Comparison of ENCODE assay signal across 8 cellular contexts in the genomic region with DNA sequence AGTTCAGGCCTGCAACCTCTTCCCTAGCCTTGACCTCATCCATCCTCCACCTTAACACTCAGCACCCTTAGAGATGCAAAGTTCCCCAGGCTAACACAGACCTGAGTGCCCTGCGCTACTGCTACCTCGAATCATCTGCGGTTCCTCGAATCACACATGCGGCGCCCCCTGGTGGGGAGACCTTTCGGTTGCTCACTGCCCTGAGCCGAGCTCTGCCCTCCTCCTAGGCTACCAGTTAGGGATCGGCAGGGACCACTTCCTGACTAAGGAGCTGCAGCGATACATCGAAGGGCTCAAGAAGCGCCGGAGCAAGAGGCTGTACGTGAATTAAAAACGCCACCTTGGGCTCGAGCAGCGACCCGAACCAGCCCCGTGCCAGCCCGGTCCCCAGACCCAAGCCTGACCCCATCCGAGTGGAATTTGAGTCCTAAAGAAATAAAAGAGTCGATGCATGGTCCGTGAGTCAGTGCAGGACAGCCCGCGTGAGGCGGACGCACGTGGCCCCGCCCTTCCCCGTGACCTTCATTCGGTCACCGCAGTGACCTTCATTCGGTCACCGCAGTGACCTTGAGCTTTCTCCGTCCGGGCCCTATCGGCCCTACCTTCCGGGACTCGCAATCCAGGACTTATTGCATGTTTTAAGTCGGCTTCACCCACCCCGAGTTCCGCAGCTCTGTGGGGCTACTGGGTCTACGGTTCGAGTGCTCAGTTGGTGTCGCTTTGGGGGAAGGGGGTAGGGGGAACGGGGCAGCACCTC. TPM values are rescaled to one million over a fixed set of nuclear protein-coding genes. Genes with fewer than 3 reads are reported as not detected.
DNase-seq lines count a peak whose midpoint lies in the region; ATAC-seq and TF ChIP-seq lines count a peak whose summit lies in the region.

No MANE protein-coding gene starts in this region.

- CTCF ChIA-PET in HCT116 (lab: Charles Lee): interaction anchor here (0.7 to 5.8 kb wide), 26 partner anchors 8 to 384 kb away, joined by 3 to 80 read pairs (median 4); a partner anchor contains a TSS
- CTCF ChIA-PET in activated naive CD4-positive, alpha-beta T cell treated with anti-CD3 and anti-CD28 coated beads for 36 hours (lab: Charles Lee): interaction anchor here (0.6 to 5.2 kb wide), 30 partner anchors 9 to 119 kb away, joined by 3 to 89 read pairs (median 4); a partner anchor contains a TSS

- intact Hi-C loops in HCT116 (cut with micrococcal nuclease): loop anchor here (1.0 to 5.0 kb wide), 6 partner anchors 38 to 117 kb away; a partner anchor contains a TSS
- intact Hi-C loops in activated naive CD4-positive, alpha-beta T cell treated with anti-CD3 and anti-CD28 coated beads for 36 hours (cut with micrococcal nuclease): loop anchor here (1.0 to 2.0 kb wide), 14 partner anchors 13 to 474 kb away; a partner anchor contains a TSS

- H3K27ac Mint-ChIP-seq in activated naive CD4-positive, alpha-beta T cell treated with anti-CD3 and anti-CD28 coated beads for 36 hours: peak overlapping the region; percentile 91

- peak; percentile 70 for TF ChIP-seq POLR2A in HCT116 (IDR thresholded peaks at IDR 0.05; ENCODE audit: borderline replicate concordance, extremely low read depth, insufficient read depth, insufficient read length)
- TF ChIP-seq POLR2A in suprapubic skin (IDR thresholded peaks at IDR 0.05): no peak

- H3K79me2 ChIP-seq in HCT116 (ENCODE audit: insufficient read depth, low read length): peaks cover 26% of the 10 kb centered on the region

- under 1% methylated on average over 22 of the region's 46 CpGs for WGBS in suprapubic skin

- H3K9me3 ChIP-seq in HCT116 (ENCODE audit: control insufficient read depth in 1 of 2, insufficient read depth in 1 of 2, low read depth in 1 of 2, low read length in 2 of 2): no peaks in the 10 kb centered on the region
- H3K9me3 ChIP-seq in suprapubic skin: no peaks in the 10 kb centered on the region

- H3K4me2 ChIP-seq in HCT116 (ENCODE audit: low read length): peak overlapping the region; percentile 84

- peak in 2 of 3 experiments; percentile 89 to 95; a peak in 4 of 6 replicates for TF ChIP-seq CTCF in HCT116 (IDR thresholded peaks at IDR 0.05 in 2 of 3, conservative IDR thresholded peaks at IDR 0.05 in 1 of 3; ENCODE audit: borderline replicate concordance in 1 of 3, insufficient read depth in 1 of 3, low read depth in 2 of 3, low read length in 2 of 3)
- TF ChIP-seq CTCF in suprapubic skin (IDR thresholded peaks at IDR 0.05): peak; percentile 77 to 87

- peak overlapping the region; percentile 99 for H3K27ac ChIP-seq in HCT116 (ENCODE audit: low read depth, low read length)
- H3K27ac ChIP-seq in suprapubic skin: peak overlapping the region; percentile 96

- TSS peak; percentile 97 for BruUV-seq in HCT116 (replicated peaks; lab: Mats Ljungman, UMichigan)

- POLR2A ChIA-PET in HCT116 (lab: Charles Lee): interaction anchor here (0.9 to 5.5 kb wide), 10 partner anchors 13 to 1463 kb away, joined by 3 to 30 read pairs (median 5); a partner anchor contains a TSS

- H3K4me1 Mint-ChIP-seq in activated naive CD4-positive, alpha-beta T cell treated with anti-CD3 and anti-CD28 coated beads for 36 hours (ENCODE audit: low read depth): peaks cover 39% of the 10 kb centered on the region

- H4K20me1 ChIP-seq in HCT116 (ENCODE audit: insufficient read depth): no peaks in the 10 kb centered on the region

- in situ Hi-C loops in SK-MEL-5 (cut with HindIII; ENCODE audit: low pct_unique_long_range_greater_than_20kb, low sequenced_read_pairs): no loop called here

- H3K27me3 ChIP-seq in HCT116 (ENCODE audit: insufficient read depth, low read length) (no peaks in the 10 kb centered on the region), suprapubic skin (peaks cover 15% of the 10 kb centered on the region)

- H3K36me3 Mint-ChIP-seq in activated naive CD4-positive, alpha-beta T cell treated with anti-CD3 and anti-CD28 coated beads for 36 hours (ENCODE audit: low read depth): peaks cover 9% of the 10 kb centered on the region

- peak overlapping the region; percentile 59 to 70 for H3K4me3 ChIP-seq in HCT116 (replicated peaks in 1 of 2; ENCODE audit: low read depth in 1 of 2, low read length in 2 of 2)
- peak overlapping the region; percentile 84 for H3K4me3 ChIP-seq in suprapubic skin

- H3K27me3 Mint-ChIP-seq in activated naive CD4-positive, alpha-beta T cell treated with anti-CD3 and anti-CD28 coated beads for 36 hours (ENCODE audit: low read depth): peaks cover 19% of the 10 kb centered on the region

- ATAC-seq in HCT116: peak; percentile 48

- RAD21 ChIA-PET in HCT116 (lab: Charles Lee; ENCODE audit: low non-redundant PET in 1 of 2, low total read pairs in 2 of 2, uncharacterized antibody in 2 of 2, unreplicated experiment in 2 of 2): interaction anchor here (0.6 to 2.5 kb wide), 9 partner anchors 13 to 100 kb away, joined by 3 to 7 read pairs (median 4); a partner anchor contains a TSS

- H3K9me2 ChIP-seq in HCT116 (ENCODE audit: insufficient read depth): no peaks in the 10 kb centered on the region

- no peak overlapping the region for H2AFZ ChIP-seq in HCT116 (ENCODE audit: low read depth, low read length, poor library complexity, severe bottlenecking)

- TF ChIP-seq EP300 in suprapubic skin (IDR thresholded peaks at IDR 0.05): no peak

- DNase-seq in GM03348 (ENCODE audit: low spot score) (peak; percentile 87), HCT116 (ENCODE audit: low read depth, low spot score) (peak; percentile 80), MV-4-11 (lab: John Stamatoyannopoulos, UW) (peak; percentile 93), SK-MEL-5 (ENCODE audit: low read depth, low spot score) (peak; percentile 90), germinal center (ENCODE audit: low spot score) (peak; percentile 86), nucleus accumbens (lab: John Stamatoyannopoulos, UW) (peak in 55 of 56 donors; percentile 42 to 95 (median 78)), suprapubic skin (ENCODE audit: low spot score in 2 of 2) (peak; percentile 97 to 98)
- DNase-seq in activated naive CD4-positive, alpha-beta T cell treated with anti-CD3 and anti-CD28 coated beads for 36 hours: peak; percentile 98

- H3K36me3 ChIP-seq in HCT116 (ENCODE audit: control insufficient read depth in 1 of 2, insufficient read depth in 2 of 2, low read length in 2 of 2) (peaks cover 0 to 8% of the 10 kb centered on the region in 2 experiments; a peak in 1 of 4 replicates), suprapubic skin (no peaks in the 10 kb centered on the region)

- peak overlapping the region; percentile 88 for H3K9ac ChIP-seq in HCT116 (ENCODE audit: low read length)

- H3K9me3 Mint-ChIP-seq in activated naive CD4-positive, alpha-beta T cell treated with anti-CD3 and anti-CD28 coated beads for 36 hours: no peaks in the 10 kb centered on the region

- H3K4me3 Mint-ChIP-seq in activated naive CD4-positive, alpha-beta T cell treated with anti-CD3 and anti-CD28 coated beads for 36 hours: peak overlapping the region; percentile 88

- H3K4me1 ChIP-seq in HCT116 (ENCODE audit: control insufficient read depth in 1 of 2, insufficient read depth in 2 of 2, low read length in 2 of 2) (peaks cover 12 to 55% of the 10 kb centered on the region in 2 experiments; a peak in 3 of 4 replicates), suprapubic skin (peaks cover 48% of the 10 kb centered on the region)

- no peak for TF ChIP-seq RAD21 in HCT116 (IDR thresholded peaks at IDR 0.05; ENCODE audit: low read depth)

TF ChIP-seq in HCT116, 20 proteins besides CTCF, POLR2A, EP300 and RAD21 (continues in another document):
- TF ChIP-seq EZH2phosphoT487 (IDR thresholded peaks at IDR 0.05; ENCODE audit: borderline replicate concordance) (no peak), POLR2AphosphoS5 (IDR thresholded peaks at IDR 0.05; ENCODE audit: low read depth, low read length) (peak; percentile 61), TCF7L2 (IDR thresholded peaks at IDR 0.05; ENCODE audit: borderline replicate concordance, extremely low read depth, insufficient read depth, insufficient read length) (peak; percentile 11)

RNA-seq across cellular contexts. Expression of a gene that starts 0.8 kb away (rescaled TPM):
- total RNA-seq in HCT116 (2021; ENCODE audit: unreplicated experiment) (62.7 TPM), suprapubic skin (10 to 100 TPM; 65.0 to 93.6 (median 74.3) TPM)
- 37.8 and 43.4 TPM in 2 replicates for polyA plus RNA-seq in HCT116 (2012)
- total RNA-seq in SK-MEL-5 (2014; rRNA removed; shearing (Covaris generic)): 48.4 and 56.1 TPM in 2 replicates
- polyA plus RNA-seq in SK-MEL-5 (2015; cell fraction: cytosol; rRNA removed): 57.7 and 62.8 TPM in 2 replicates
- 31.2 and 38.8 TPM in 2 replicates for polyA plus RNA-seq in SK-MEL-5 (2015; cell fraction: nucleus; rRNA removed)
- 10 to 100 TPM; 18.5 to 21.7 TPM for total RNA-seq in activated naive CD4-positive, alpha-beta T cell treated with anti-CD3 and anti-CD28 coated beads for 36 hours

RNA-seq across cellular contexts. Expression of a gene that starts 4.3 kb away (rescaled TPM):
- total RNA-seq in HCT116 (2021; ENCODE audit: unreplicated experiment) (1.7 TPM), suprapubic skin (not detected)
- polyA plus RNA-seq in HCT116 (2012): 1.4 and 1.7 TPM in 2 replicates
- total RNA-seq in SK-MEL-5 (2014; rRNA removed; shearing (Covaris generic)): 0.45 TPM in 1 of 2 replicates, not detected in the other
- polyA plus RNA-seq in SK-MEL-5 (2015; cell fraction: cytosol; rRNA removed): 0.33 TPM in 1 of 2 replicates, not detected in the other
- polyA plus RNA-seq in SK-MEL-5 (2015; cell fraction: nucleus; rRNA removed): not detected in 2 replicates
- total RNA-seq in activated naive CD4-positive, alpha-beta T cell treated with anti-CD3 and anti-CD28 coated beads for 36 hours: under 1 TPM in 1 of 2 experiments, not detected in 1; 0.67 TPM

RNA-seq across cellular contexts. Expression of a gene that starts 12.9 kb away (rescaled TPM):
- total RNA-seq in HCT116 (2021; ENCODE audit: unreplicated experiment): 328 TPM
- 348 and 366 TPM in 2 replicates for polyA plus RNA-seq in HCT116 (2012)
- total RNA-seq in SK-MEL-5 (2014; rRNA removed; shearing (Covaris generic)): 113 and 127 TPM in 2 replicates
- polyA plus RNA-seq in SK-MEL-5 (2015; cell fraction: cytosol; rRNA removed): 79.2 and 106 TPM in 2 replicates
- polyA plus RNA-seq in SK-MEL-5 (2015; cell fraction: nucleus; rRNA removed): 18.8 and 25.1 TPM in 2 replicates
- 100 to 1,000 TPM; 241 to 261 TPM for total RNA-seq in activated naive CD4-positive, alpha-beta T cell treated with anti-CD3 and anti-CD28 coated beads for 36 hours
- 100 to 1,000 TPM; 170 to 332 (median 255) TPM for total RNA-seq in suprapubic skin

RNA-seq across cellular contexts. Expression of a gene that starts 13.4 kb away (rescaled TPM):
- total RNA-seq in HCT116 (2021; ENCODE audit: unreplicated experiment) (not detected), suprapubic skin (not detected)
- polyA plus RNA-seq in HCT116 (2012): not detected in 2 replicates
- not detected in 2 replicates for total RNA-seq in SK-MEL-5 (2014; rRNA removed; shearing (Covaris generic))
- not detected in 2 replicates for polyA plus RNA-seq in SK-MEL-5 (2015; cell fraction: cytosol; rRNA removed)
- polyA plus RNA-seq in SK-MEL-5 (2015; cell fraction: nucleus; rRNA removed): not detected in 2 replicates
- total RNA-seq in activated naive CD4-positive, alpha-beta T cell treated with anti-CD3 and anti-CD28 coated beads for 36 hours: under 1 TPM in 1 of 2 experiments, not detected in 1; 0.41 TPM

RNA-seq across cellular contexts. Expression of a gene that starts 13.4 kb away (rescaled TPM):
- total RNA-seq in HCT116 (2021; ENCODE audit: unreplicated experiment) (267 TPM), suprapubic skin (100 to 1,000 TPM; 130 to 227 (median 187) TPM)
- polyA plus RNA-seq in HCT116 (2012): 452 and 454 TPM in 2 replicates
- total RNA-seq in SK-MEL-5 (2014; rRNA removed; shearing (Covaris generic)): 206 and 215 TPM in 2 replicates
- 291 and 364 TPM in 2 replicates for polyA plus RNA-seq in SK-MEL-5 (2015; cell fraction: cytosol; rRNA removed)
- polyA plus RNA-seq in SK-MEL-5 (2015; cell fraction: nucleus; rRNA removed): 37.3 and 41.7 TPM in 2 replicates
- 100 to 1,000 TPM; 122 to 132 TPM for total RNA-seq in activated naive CD4-positive, alpha-beta T cell treated with anti-CD3 and anti-CD28 coated beads for 36 hours

Comparison
In these comparisons a context has a peak if more than half of its experiments do, and no peak if none do; other contexts are left out.
1. Peak in every context shown above with its lines: DNase-seq, ATAC-seq, H3K4me3 ChIP-seq and H3K27ac ChIP-seq.